1 cellular context compared by ENCODE assay signal in genomic region chr12:55068416-55069010, GRCh38.
TF ChIP-seq lines count a peak whose summit lies in the region.

No MANE protein-coding gene starts in this region.

TF ChIP-seq in HepG2, 621 proteins besides CTCF, POLR2A, EP300 and RAD21 (continued from another document):
- TF ChIP-seq PAXIP1 (CRISPR knock-in tag; conservative IDR thresholded peaks at IDR 0.05) (no peak), XRCC5 (optimal IDR thresholded peaks at IDR 0.05; ENCODE audit: low read length) (peak; percentile 29)
- TF ChIP-seq, protein P1, sequence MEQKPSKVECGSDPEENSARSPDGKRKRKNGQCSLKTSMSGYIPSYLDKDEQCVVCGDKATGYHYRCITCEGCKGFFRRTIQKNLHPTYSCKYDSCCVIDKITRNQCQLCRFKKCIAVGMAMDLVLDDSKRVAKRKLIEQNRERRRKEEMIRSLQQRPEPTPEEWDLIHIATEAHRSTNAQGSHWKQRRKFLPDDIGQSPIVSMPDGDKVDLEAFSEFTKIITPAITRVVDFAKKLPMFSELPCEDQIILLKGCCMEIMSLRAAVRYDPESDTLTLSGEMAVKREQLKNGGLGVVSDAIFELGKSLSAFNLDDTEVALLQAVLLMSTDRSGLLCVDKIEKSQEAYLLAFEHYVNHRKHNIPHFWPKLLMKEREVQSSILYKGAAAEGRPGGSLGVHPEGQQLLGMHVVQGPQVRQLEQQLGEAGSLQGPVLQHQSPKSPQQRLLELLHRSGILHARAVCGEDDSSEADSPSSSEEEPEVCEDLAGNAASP (CRISPR knock-in tag; IDR thresholded peaks at IDR 0.05; ENCODE audit: borderline replicate concordance), result 0 out of 2 replicates have a peak, but pooled peaks have one; percentile 14
